1 cellular context compared by ENCODE assay signal in the genomic region with DNA sequence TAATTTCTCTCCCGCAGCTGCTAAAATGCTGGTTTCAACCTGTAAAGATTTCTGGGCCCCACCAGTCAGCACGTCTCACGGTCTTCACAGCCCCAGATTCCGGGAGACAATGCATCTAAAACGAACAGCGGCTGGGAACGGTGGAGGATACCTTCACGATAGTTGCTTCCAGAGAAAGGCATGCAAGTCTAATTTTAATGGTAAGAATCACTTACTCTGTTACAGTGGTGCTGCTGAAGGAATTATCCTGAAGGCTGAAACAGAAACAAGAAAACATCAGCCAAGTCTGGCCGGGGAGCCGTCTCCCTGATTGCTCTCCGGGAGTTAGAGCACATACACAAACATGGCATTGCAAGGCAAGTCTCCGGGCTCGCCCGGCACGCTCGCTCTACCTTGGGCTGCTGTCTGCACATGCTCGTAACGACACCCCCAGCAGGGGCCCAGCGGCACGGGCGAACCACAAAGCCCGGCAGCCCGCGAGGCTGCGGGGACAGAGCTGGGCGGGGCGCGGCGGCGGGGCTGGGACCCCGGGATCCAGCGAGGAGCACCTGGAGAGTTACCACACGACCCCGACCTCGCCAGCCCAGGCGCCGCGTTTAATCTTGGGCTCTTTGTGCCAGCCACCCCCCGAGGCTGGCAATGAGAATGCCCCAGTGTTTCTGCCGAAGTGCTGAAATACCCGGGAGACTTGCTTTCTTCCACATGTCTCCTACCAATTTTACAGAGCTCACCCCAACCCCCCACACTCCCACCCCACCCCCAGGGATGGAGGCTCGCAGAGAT.
TF ChIP-seq lines count a peak whose summit lies in the region.

Gene FAM13C (minus strand): TSS at position 366 of the 783 bp plus-strand sequence. CDS start 89 bp downstream, at position 277.

TF ChIP-seq in GM23338, 12 proteins besides CTCF, POLR2A, EP300 and RAD21 (continued from another document):
- TF ChIP-seq REST (IDR thresholded peaks at IDR 0.05; ENCODE audit: unreplicated experiment) (no peak), NANOG (IDR thresholded peaks at IDR 0.05; ENCODE audit: borderline replicate concordance) (no peak), ZNF331 (CRISPR knock-in tag; IDR thresholded peaks at IDR 0.05; ENCODE audit: low read depth) (no peak), EZH2phosphoT487 (IDR thresholded peaks at IDR 0.05; ENCODE audit: unreplicated experiment) (no peak), CREB1 (CRISPR knock-in tag; IDR thresholded peaks at IDR 0.05; ENCODE audit: low read depth) (no peak; the same call in 1 of the 2 replicates)
